Comparison of ENCODE assay signal across 11 cellular contexts in the genomic region with DNA sequence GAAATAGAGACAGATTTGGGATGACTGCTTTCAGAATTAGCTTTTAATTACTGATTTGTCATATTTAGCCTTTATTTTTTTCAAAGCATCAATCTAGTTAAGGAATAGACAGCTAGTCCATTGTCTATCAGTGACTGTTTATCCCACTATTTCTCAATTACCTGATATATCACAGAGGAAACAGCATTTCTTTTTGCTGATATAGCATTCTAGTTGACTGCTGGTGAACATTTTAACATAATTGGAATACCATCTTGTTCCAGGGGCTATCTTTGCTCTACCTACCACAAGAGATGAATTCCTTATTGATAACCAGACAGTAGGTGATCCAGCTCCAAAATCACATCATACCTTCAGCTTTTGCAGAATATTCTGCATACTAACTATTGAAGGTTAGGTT.
"Had no signal": no experiment of that assay in that cellular context is flagged by ENCODE, and none has a peak within 500 bp of the region (broad histone marks: within the 10 kb centered on the region; RNA-seq: fewer than 3 reads in every experiment).

No MANE protein-coding gene starts in this region.

- H3K4me3 ChIP-seq: GM23248, GM23338, HAP-1 had no signal

- FAIRE-seq: H1, H54 had no signal

- H3K9me3 ChIP-seq: HAP-1 had no signal

- H3K4me2 ChIP-seq: GM23338 had no signal

- H2AFZ ChIP-seq: GM23248, GM23338 had no signal

- H3K27ac ChIP-seq: GM23248 had no signal

- H3K4me3 Mint-ChIP-seq: GM23338, H9, HFFc6 had no signal

- H3K4me1 Mint-ChIP-seq: GM23338, H9 had no signal

- DNase-seq: GM23248, GOT3, H7, H9, HCEC 1CT, HFFc6 had no signal

- H3K9ac ChIP-seq: GM23248 had no signal

- ATAC-seq: GM23338, HCT116 had no signal

- H3K4me1 ChIP-seq: HAP-1 had no signal

- H3K36me3 ChIP-seq: HAP-1 had no signal

- H3K27ac Mint-ChIP-seq: GM23338, H9, HFFc6 had no signal
